Comparison of ENCODE assay signal across 8 cellular contexts in the genomic region with DNA sequence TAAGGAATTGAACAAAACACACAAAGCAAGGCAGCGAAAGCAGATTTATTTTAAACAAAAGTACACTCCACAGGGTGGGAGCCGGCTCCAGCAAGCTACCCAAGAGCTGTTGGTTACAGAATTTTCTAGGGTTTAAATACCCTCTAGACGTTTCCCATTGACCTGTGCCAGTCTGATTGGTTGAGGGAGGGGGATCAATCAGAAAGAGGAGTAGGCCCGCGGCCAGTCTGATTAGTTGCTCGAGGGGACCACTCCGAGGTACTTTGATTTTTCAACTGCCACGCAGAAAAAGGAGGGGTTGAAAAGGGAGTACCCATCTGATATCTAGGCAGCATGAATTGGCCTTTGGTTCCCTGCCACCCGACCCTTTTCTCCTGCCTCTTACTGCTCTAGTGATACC. TPM values are rescaled to one million over a fixed set of nuclear protein-coding genes. Genes with fewer than 3 reads are reported as not detected.
DNase-seq lines count a peak whose midpoint lies in the region; ATAC-seq and TF ChIP-seq lines count a peak whose summit lies in the region.

No MANE protein-coding gene starts in this region.

- H2AFZ ChIP-seq in Karpas-422 (ENCODE audit: low read length): no peak overlapping the region

- H3K4me3 Mint-ChIP-seq in CD14-positive monocyte: peak overlapping the region; percentile 94 to 95
- H3K4me3 Mint-ChIP-seq in natural killer cell treated with Interleukin-12 subunit alpha and Interleukin-12 subunit beta and Interleukin-15 and Interleukin-18, amount 100 ng/mL, for 72 hours: peak overlapping the region; percentile 97

- peaks cover 31% of the 10 kb centered on the region for H3K4me1 ChIP-seq in Karpas-422 (ENCODE audit: low read length)
- peaks cover 10% of the 10 kb centered on the region for H3K4me1 ChIP-seq in colonic mucosa

- intact Hi-C loops in CD14-positive monocyte (cut with micrococcal nuclease): loop anchor here in 1 of 2 donors (5.0 kb wide), 2 partner anchors 60 to 115 kb away; a partner anchor contains a TSS
- intact Hi-C loops in colonic mucosa (cut with DNase I): loop anchor here (5.0 kb wide), 2 partner anchors 60 to 155 kb away; a partner anchor contains a TSS

- H3K4me2 ChIP-seq in Karpas-422 (ENCODE audit: low read depth, low read length, poor library complexity, severe bottlenecking): peak overlapping the region; percentile 96

- H3K36me3 ChIP-seq in Karpas-422 (ENCODE audit: insufficient read depth, low read length): peaks cover 38% of the 10 kb centered on the region; the same call in 1 of the 2 replicates
- H3K36me3 ChIP-seq in colonic mucosa: no peaks in the 10 kb centered on the region

- TF ChIP-seq CTCF in CD14-positive monocyte (IDR thresholded peaks at IDR 0.05) (no peak), colonic mucosa (IDR thresholded peaks at IDR 0.05) (no peak), GM10248 (IDR thresholded peaks at IDR 0.05; ENCODE audit: control extremely low read depth, extremely low read depth, low read depth, missing control alignments) (no peak)

- peak overlapping the region; percentile 76; the same call in 1 of the 2 replicates for H3K27ac ChIP-seq in Karpas-422 (ENCODE audit: low read length)
- H3K27ac ChIP-seq in colonic mucosa: no peak overlapping the region

- H3K27me3 ChIP-seq in Karpas-422 (ENCODE audit: low read length): no peaks in the 10 kb centered on the region
- H3K27me3 ChIP-seq in colonic mucosa: no peaks in the 10 kb centered on the region

- H3K9ac ChIP-seq in Karpas-422 (ENCODE audit: low read length): peak overlapping the region; percentile 95
- peak overlapping the region; percentile 83 to 90 for H3K9ac ChIP-seq in colonic mucosa (ENCODE audit: low read depth in 2 of 2, low read length in 2 of 2)

- H3K79me2 ChIP-seq in Karpas-422 (ENCODE audit: low read length): peaks cover 50% of the 10 kb centered on the region

- H3K27ac Mint-ChIP-seq in CD14-positive monocyte: peak overlapping the region in 5 of 7 donors; percentile 19 to 92 (median 54)
- H3K27ac Mint-ChIP-seq in natural killer cell treated with Interleukin-12 subunit alpha and Interleukin-12 subunit beta and Interleukin-15 and Interleukin-18, amount 100 ng/mL, for 72 hours: peak overlapping the region; percentile 93 to 98

- H3K9me2 ChIP-seq in Karpas-422 (replicated peaks; ENCODE audit: insufficient read depth, low read length): no peaks in the 10 kb centered on the region

- peaks cover 0 to 3% (median 0%) of the 10 kb centered on the region in 7 donors for H3K9me3 Mint-ChIP-seq in CD14-positive monocyte
- H3K9me3 Mint-ChIP-seq in natural killer cell treated with Interleukin-12 subunit alpha and Interleukin-12 subunit beta and Interleukin-15 and Interleukin-18, amount 100 ng/mL, for 72 hours: peaks cover 3% of the 10 kb centered on the region

- H3K9me3 ChIP-seq in Karpas-422 (ENCODE audit: low read length): no peaks in the 10 kb centered on the region
- no peaks in the 10 kb centered on the region for H3K9me3 ChIP-seq in colonic mucosa

- peaks cover 30% of the 10 kb centered on the region for H3K4me1 Mint-ChIP-seq in CD14-positive monocyte
- H3K4me1 Mint-ChIP-seq in natural killer cell treated with Interleukin-12 subunit alpha and Interleukin-12 subunit beta and Interleukin-15 and Interleukin-18, amount 100 ng/mL, for 72 hours (ENCODE audit: low read depth in 2 of 2): peaks cover 31 to 35% of the 10 kb centered on the region in 2 donors

- POLR2A ChIA-PET in GM10248 (lab: Yijun Ruan, JAX): no interaction called here

- DNase-seq in CD14-positive monocyte (ENCODE audit: low spot score) (no peak), Karpas-422 (no peak), colonic mucosa (no peak), NCI-H187 (lab: John Stamatoyannopoulos, UW) (no peak), foreskin melanocyte (no peak), GM10248 (ENCODE audit: extremely low spot score) (no peak)
- DNase-seq in natural killer cell treated with Interleukin-12 subunit alpha and Interleukin-12 subunit beta and Interleukin-15 and Interleukin-18, amount 100 ng/mL, for 72 hours (ENCODE audit: low spot score): no peak

- H3K36me3 Mint-ChIP-seq in CD14-positive monocyte: peaks cover 28 to 40% of the 10 kb centered on the region in 2 donors
- peaks cover 25% of the 10 kb centered on the region for H3K36me3 Mint-ChIP-seq in natural killer cell treated with Interleukin-12 subunit alpha and Interleukin-12 subunit beta and Interleukin-15 and Interleukin-18, amount 100 ng/mL, for 72 hours

- H4K20me1 ChIP-seq in Karpas-422 (ENCODE audit: insufficient read depth, low read depth, low read length): peaks cover 13% of the 10 kb centered on the region; the same call in 1 of the 2 replicates

- H3K27me3 Mint-ChIP-seq in CD14-positive monocyte (ENCODE audit: low read depth in 3 of 3): peaks cover 0 to 5% (median 4%) of the 10 kb centered on the region in 3 donors
- H3K27me3 Mint-ChIP-seq in natural killer cell treated with Interleukin-12 subunit alpha and Interleukin-12 subunit beta and Interleukin-15 and Interleukin-18, amount 100 ng/mL, for 72 hours: peaks cover 8 to 9% of the 10 kb centered on the region in 2 donors

- CTCF ChIA-PET in GM10248 (lab: Yijun Ruan, JAX): interaction anchor here (1.2 kb wide), 1 partner anchor 61 kb away, joined by 4 read pairs; no protein-coding TSS in a partner anchor

- H3K4me3 ChIP-seq in Karpas-422 (ENCODE audit: low read length) (peak overlapping the region; percentile 99), colonic mucosa (peak overlapping the region; percentile 89)

- ATAC-seq in natural killer cell treated with Interleukin-12 subunit alpha and Interleukin-12 subunit beta and Interleukin-15 and Interleukin-18, amount 100 ng/mL, for 72 hours: no peak
- ATAC-seq in GM18519 (IDR thresholded peaks at IDR 0.05; ENCODE audit: low FRiP score, unreplicated experiment): no peak

RNA-seq across cellular contexts. Expression of a gene that starts 1.0 kb away (rescaled TPM):
- 10 to 100 TPM; 71.9 to 87.4 TPM for polyA plus RNA-seq in CD14-positive monocyte
- 61.9 and 72.7 TPM in 2 replicates for total RNA-seq in Karpas-422 (2014; rRNA removed; shearing (Covaris generic); ENCODE audit: low replicate concordance)
- 10 to 100 TPM; 27.0 to 33.2 TPM for total RNA-seq in colonic mucosa
- total RNA-seq in natural killer cell treated with Interleukin-12 subunit alpha and Interleukin-12 subunit beta and Interleukin-15 and Interleukin-18, amount 100 ng/mL, for 72 hours: 10 to 100 TPM; 62.4 to 70.7 TPM

RNA-seq across cellular contexts. Expression of a gene that starts 59.9 kb away (rescaled TPM):
- polyA plus RNA-seq in CD14-positive monocyte: 100 to 1,000 TPM; 193 to 200 TPM
- total RNA-seq in Karpas-422 (2014; rRNA removed; shearing (Covaris generic); ENCODE audit: low replicate concordance): 127 and 197 TPM in 2 replicates
- total RNA-seq in colonic mucosa: 10 to 100 TPM; 76.7 to 96.3 TPM
- 100 to 1,000 TPM; 102 to 113 TPM for total RNA-seq in natural killer cell treated with Interleukin-12 subunit alpha and Interleukin-12 subunit beta and Interleukin-15 and Interleukin-18, amount 100 ng/mL, for 72 hours
